Comparison of ENCODE assay signal across 8 cellular contexts in the genomic region with DNA sequence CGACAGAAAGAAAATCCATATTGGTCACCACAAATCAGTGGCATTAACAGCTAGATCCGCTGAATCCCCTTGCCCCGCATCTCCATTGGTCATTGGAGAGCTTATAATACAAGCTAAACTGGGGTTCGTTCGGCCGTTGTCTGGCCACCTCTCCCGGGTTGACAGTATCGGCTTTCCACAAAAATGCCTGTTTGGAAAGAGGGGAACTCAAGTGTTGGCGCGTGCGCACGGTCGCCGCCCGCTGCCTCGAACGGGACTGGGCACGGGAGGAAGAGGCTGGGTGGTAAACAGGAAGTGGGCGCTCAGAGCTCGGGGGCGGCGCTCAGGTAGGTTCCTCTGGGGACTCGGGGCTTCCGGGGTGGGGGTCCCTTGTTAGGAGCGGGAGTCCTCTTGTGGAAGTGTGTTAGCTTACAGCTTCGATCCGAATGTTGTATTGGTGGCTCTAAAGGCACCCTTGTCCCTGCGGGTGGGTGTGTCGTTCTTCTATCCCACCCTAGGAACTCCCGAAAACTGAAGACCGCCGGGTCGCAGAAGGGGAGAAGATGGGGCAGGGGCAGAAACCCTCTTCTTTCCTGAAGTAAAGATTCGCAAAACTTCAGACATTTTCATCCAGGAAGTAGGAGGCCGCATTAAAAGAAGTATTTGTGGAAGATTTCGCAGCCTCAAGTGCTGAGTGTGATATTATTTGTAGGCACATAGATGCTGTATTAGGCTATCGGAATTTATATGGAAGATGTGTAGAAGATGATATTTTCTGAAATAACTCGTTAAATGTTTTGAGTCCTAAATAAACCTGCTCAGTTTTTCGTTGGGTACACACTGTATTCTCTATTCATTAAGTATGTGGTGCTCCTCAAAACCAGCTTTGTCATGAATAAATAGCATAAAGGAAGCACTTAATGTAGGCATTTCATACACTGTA. TPM values are rescaled to one million over a fixed set of nuclear protein-coding genes. Genes with fewer than 3 reads are reported as not detected.
DNase-seq lines count a peak whose midpoint lies in the region; ATAC-seq, FAIRE-seq and TF ChIP-seq lines count a peak whose summit lies in the region.

No MANE protein-coding gene starts in this region.

- peak in 1 of 6 experiments; percentile 8 for TF ChIP-seq CTCF in upper lobe of left lung (IDR thresholded peaks at IDR 0.05)

- H3K4me1 ChIP-seq in upper lobe of left lung = peaks cover 20 to 42% (median 32%) of the 10 kb centered on the region in 4 donors

- 0 to 1% (median 1%) methylated on average over 39 of the region's 39 CpGs for WGBS in adipose tissue, 3 donors
- 0% methylated on average over 17 to 39 of the region's 39 CpGs for WGBS in upper lobe of left lung, 2 donors

- no peaks in the 10 kb centered on the region for H3K27me3 ChIP-seq in upper lobe of left lung

- DNase-seq in GM12891 (ENCODE audit: insufficient read length, low spot score) = peak; percentile 65
- DNase-seq in NCI-H1436 (lab: John Stamatoyannopoulos, UW) = peak; percentile 98
- DNase-seq in SW480 (ENCODE audit: low spot score) = peak; percentile 94
- DNase-seq in cardiac septum (ENCODE audit: low spot score) = peak; percentile 96
- peak; percentile 97 for DNase-seq in pons (ENCODE audit: low spot score)
- DNase-seq in upper lobe of left lung = peak; percentile 97 to 98

- H3K9me3 ChIP-seq in upper lobe of left lung = peaks cover 0 to 2% (median 0%) of the 10 kb centered on the region in 4 donors

- peaks cover 7 to 35% (median 15%) of the 10 kb centered on the region in 4 donors for H3K36me3 ChIP-seq in upper lobe of left lung

- TF ChIP-seq EP300 in upper lobe of left lung (IDR thresholded peaks at IDR 0.05) = peak in 1 of 4 donors; percentile 66

- ATAC-seq in HG02840 (IDR thresholded peaks at IDR 0.05; ENCODE audit: low FRiP score, unreplicated experiment) (peak; percentile 63), upper lobe of left lung (ENCODE audit: low FRiP score in 2 of 2) (peak; percentile 94 to 95)

- peak overlapping the region; percentile 80 to 93 (median 84) for H3K4me3 ChIP-seq in upper lobe of left lung

- TF ChIP-seq POLR2A in GM12891 (IDR thresholded peaks at IDR 0.05; ENCODE audit: low read depth, low read length) = peak; percentile 36; the same call in 1 of the 2 replicates
- TF ChIP-seq POLR2A in upper lobe of left lung (IDR thresholded peaks at IDR 0.05) = peak in 2 of 4 donors; percentile 17 to 74

- intact Hi-C loops in cardiac septum (cut with DNase I) = loop anchor here (1.0 to 5.0 kb wide), 2 partner anchors 69 to 971 kb away; a partner anchor contains a TSS

- peak overlapping the region; percentile 88 for H3K27ac ChIP-seq in adipose tissue (ENCODE audit: low read depth, low read length)
- peak overlapping the region; percentile 96 to 99 (median 98) for H3K27ac ChIP-seq in upper lobe of left lung

- FAIRE-seq in GM12891 (lab: Jason Lieb, UNC) = peak; percentile 96

TF ChIP-seq in GM12891, 5 proteins besides CTCF, POLR2A, EP300 and RAD21:
- TF ChIP-seq PAX5 (IDR thresholded peaks at IDR 0.05; ENCODE audit: insufficient read depth, low read length, severe bottlenecking) (no peak), POU2F2 (IDR thresholded peaks at IDR 0.05; ENCODE audit: low read depth, low read length) (no peak; the same call in 1 of the 2 replicates), TAF1 (IDR thresholded peaks at IDR 0.05; ENCODE audit: low read depth, low read length) (peak; percentile 80), SPI1 (IDR thresholded peaks at IDR 0.05; ENCODE audit: low read depth, low read length) (peak; percentile 89), POLR2AphosphoS5 (IDR thresholded peaks at IDR 0.05; ENCODE audit: low read depth, low read length) (0 out of 2 replicates have a peak, but pooled peaks have one; percentile 24)

RNA-seq across cellular contexts. Expression of a gene that starts 1.0 kb away (rescaled TPM):
- polyA plus RNA-seq in GM12891 (2012; ENCODE audit: low read depth, missing spikeins) = 5.1 TPM
- polyA plus RNA-seq in adipose tissue = 10 to 100 TPM in 1 of 3 donors, 1 to 10 TPM in 2; 6.4 to 15.3 (median 8.1) TPM
- total RNA-seq in cardiac septum (33.0 TPM), upper lobe of left lung (10 to 100 TPM; 21.0 to 74.0 (median 41.2) TPM)

RNA-seq across cellular contexts. Expression of a gene that starts 1.1 kb away (rescaled TPM):
- polyA plus RNA-seq in GM12891 (2012; ENCODE audit: low read depth, missing spikeins) = 17.2 TPM
- polyA plus RNA-seq in adipose tissue = 100 to 1,000 TPM in 1 of 3 donors, 10 to 100 TPM in 2; 22.9 to 121 (median 58.0) TPM
- total RNA-seq in cardiac septum = 50.5 TPM
- 100 to 1,000 TPM in 1 of 6 donors, 10 to 100 TPM in 5; 29.1 to 104 (median 65.0) TPM for total RNA-seq in upper lobe of left lung

RNA-seq across cellular contexts. Expression of a gene that starts 23.6 kb away (rescaled TPM):
- not detected for polyA plus RNA-seq in GM12891 (2012; ENCODE audit: low read depth, missing spikeins)
- 1 to 10 TPM in 1 of 3 donors, under 1 TPM in 2; 0.10 to 2.1 (median 0.67) TPM for polyA plus RNA-seq in adipose tissue
- total RNA-seq in cardiac septum (not detected), upper lobe of left lung (under 1 TPM in 3 of 6 donors, not detected in 3; 0.46 to 0.79 (median 0.64) TPM)

Comparison
In these comparisons a context has a peak if more than half of its experiments do, and no peak if none do; other contexts are left out.
1. Peak in every context shown above with its lines: DNase-seq, ATAC-seq, H3K4me3 ChIP-seq and H3K27ac ChIP-seq.